20 cellular contexts compared by ENCODE assay signal in genomic region chr5:109196486-109196885, GRCh38.
"Had no signal": no experiment of that assay in that cellular context is flagged by ENCODE, and none has a peak within 500 bp of the region (broad histone marks: within the 10 kb centered on the region; RNA-seq: fewer than 3 reads in every experiment).

No MANE protein-coding gene starts in this region.

- H3K27me3 ChIP-seq: ascending aorta, left lung, neutrophil, right atrium auricular region, upper lobe of left lung had no signal

- H3K4me3 ChIP-seq: ascending aorta, left lung, right atrium auricular region, skin epidermis, upper lobe of left lung had no signal

- H3K36me3 Mint-ChIP-seq: naive thymus-derived CD8-positive, alpha-beta T cell had no signal

- ATAC-seq: activated naive CD8-positive, alpha-beta T cell treated with anti-CD3 and anti-CD28 coated beads, Interleukin-2, amount 50 U/mL, for 24 hours; activated T-helper 17 cell treated with anti-CD3 and anti-CD28 coated beads, Interleukin-2, amount 50 U/mL, for 72 hours; left lung; naive thymus-derived CD8-positive, alpha-beta T cell had no signal

- H3K9me3 Mint-ChIP-seq: activated naive CD4-positive, alpha-beta T cell treated with anti-CD3 and anti-CD28 coated beads for 36 hours; activated naive CD8-positive, alpha-beta T cell treated with anti-CD3 and anti-CD28 coated beads, Interleukin-2, amount 50 U/mL, for 24 hours; activated T-helper 17 cell treated with anti-CD3 and anti-CD28 coated beads, Interleukin-2, amount 50 U/mL, for 72 hours; naive thymus-derived CD8-positive, alpha-beta T cell had no signal

- H3K4me1 Mint-ChIP-seq: activated naive CD8-positive, alpha-beta T cell treated with anti-CD3 and anti-CD28 coated beads, Interleukin-2, amount 50 U/mL, for 24 hours; activated T-helper 17 cell treated with anti-CD3 and anti-CD28 coated beads, Interleukin-2, amount 50 U/mL, for 72 hours; naive thymus-derived CD8-positive, alpha-beta T cell had no signal

- H3K27ac Mint-ChIP-seq: activated naive CD4-positive, alpha-beta T cell treated with anti-CD3 and anti-CD28 coated beads for 36 hours; activated naive CD8-positive, alpha-beta T cell treated with anti-CD3 and anti-CD28 coated beads, Interleukin-2, amount 50 U/mL, for 24 hours; activated T-helper 17 cell treated with anti-CD3 and anti-CD28 coated beads, Interleukin-2, amount 50 U/mL, for 72 hours; naive thymus-derived CD8-positive, alpha-beta T cell had no signal

- FAIRE-seq: keratinocyte had no signal

- H3K27ac ChIP-seq: ascending aorta, neutrophil, right atrium auricular region, skin epidermis, upper lobe of left lung had no signal

- H3K9me3 ChIP-seq: ascending aorta, left lung, neutrophil, right atrium auricular region, upper lobe of left lung had no signal

- H3K27me3 Mint-ChIP-seq: activated naive CD8-positive, alpha-beta T cell treated with anti-CD3 and anti-CD28 coated beads, Interleukin-2, amount 50 U/mL, for 24 hours had no signal

- H3K36me3 ChIP-seq: ascending aorta, left lung, neutrophil, right atrium auricular region, upper lobe of left lung had no signal

- DNase-seq: activated CD4-positive, alpha-beta T cell treated with anti-CD3 and anti-CD28 coated beads, Interleukin-2, amount 50 U/mL, for 4 hours; activated CD4-positive, CD25-positive, alpha-beta regulatory T cell treated with anti-CD3 and anti-CD28 coated beads, Interleukin-2, amount 50 U/mL, for 72 hours; activated naive CD4-positive, alpha-beta T cell treated with anti-CD3 and anti-CD28 coated beads for 36 hours; activated naive CD8-positive, alpha-beta T cell treated with anti-CD3 and anti-CD28 coated beads, Interleukin-2, amount 50 U/mL, for 24 hours; activated T-cell treated with anti-CD3 and anti-CD28 coated beads for 4 hours; left lung; mammary epithelial cell; naive thymus-derived CD8-positive, alpha-beta T cell; stimulated activated CD4-positive, alpha-beta T cell treated with anti-CD3 and anti-CD28 coated beads, Interleukin-4, amount 100 ng/mL, for 4 hours; stimulated activated CD8-positive, alpha-beta memory T cell treated with anti-CD3 and anti-CD28 coated beads, Interleukin-4, amount 100 ng/mL, for 48 hours; stimulated activated naive CD4-positive, alpha-beta T cell treated with Interleukin-2 at 50 U/mL for 16 hours; T-helper 1 cell; T1000; upper lobe of left lung had no signal

- H3K4me3 Mint-ChIP-seq: activated naive CD4-positive, alpha-beta T cell treated with anti-CD3 and anti-CD28 coated beads for 36 hours; activated naive CD8-positive, alpha-beta T cell treated with anti-CD3 and anti-CD28 coated beads, Interleukin-2, amount 50 U/mL, for 24 hours; activated T-helper 17 cell treated with anti-CD3 and anti-CD28 coated beads, Interleukin-2, amount 50 U/mL, for 72 hours; naive thymus-derived CD8-positive, alpha-beta T cell had no signal

- H3K4me1 ChIP-seq: ascending aorta, left lung had no signal
